In genomic region chr16:396605-397004, GRCh38 we compare ENCODE assay signal across 8 cellular contexts. TPM values are rescaled to one million over a fixed set of nuclear protein-coding genes. Genes with fewer than 3 reads are reported as not detected.
DNase-seq lines count a peak whose midpoint lies in the region; ATAC-seq and TF ChIP-seq lines count a peak whose summit lies in the region.

No MANE protein-coding gene starts in this region.

- peaks cover 51% of the 10 kb centered on the region for H3K4me1 ChIP-seq in BLaER1
- no peaks in the 10 kb centered on the region for H3K4me1 ChIP-seq in aorta (ENCODE audit: control insufficient read depth in 1 of 2, insufficient read depth in 2 of 2, low read length in 2 of 2)

- ATAC-seq in aorta (ENCODE audit: low FRiP score) (no peak), GM21528 (IDR thresholded peaks at IDR 0.05; ENCODE audit: low FRiP score, unreplicated experiment) (no peak), GM21381 (IDR thresholded peaks at IDR 0.05; ENCODE audit: unreplicated experiment) (no peak)

- H3K27me3 ChIP-seq in BLaER1 (no peaks in the 10 kb centered on the region), dorsolateral prefrontal cortex (no peaks in the 10 kb centered on the region), aorta (ENCODE audit: control insufficient read depth in 1 of 2, insufficient read depth in 2 of 2, low read length in 1 of 2) (no peaks in the 10 kb centered on the region)

- H3K36me3 ChIP-seq in BLaER1 (peaks cover 26% of the 10 kb centered on the region), aorta (ENCODE audit: control insufficient read depth in 1 of 2, insufficient read depth in 2 of 2, low read length in 1 of 2) (no peaks in the 10 kb centered on the region)

- H4K20me1 ChIP-seq in BLaER1, result peaks cover 28% of the 10 kb centered on the region

- 1% methylated on average over 22 of the region's 22 CpGs for WGBS in aorta, 2 donors

- H3K27ac ChIP-seq in BLaER1 (no peak overlapping the region; the same call in 1 of the 2 replicates), dorsolateral prefrontal cortex (peak overlapping the region; percentile 32 to 94 (median 85)), aorta (ENCODE audit: low read depth in 1 of 2, low read length in 2 of 2) (peak overlapping the region in 1 of 2 donors; percentile 39)

- H3K9ac ChIP-seq in BLaER1, result peak overlapping the region; percentile 57

- H3K4me3 ChIP-seq in BLaER1, result peak overlapping the region; percentile 81
- H3K4me3 ChIP-seq in dorsolateral prefrontal cortex, result peak overlapping the region; percentile 23 to 76 (median 59)
- H3K4me3 ChIP-seq in aorta (ENCODE audit: low read length in 2 of 2), result peak overlapping the region; percentile 77 to 82

- intact Hi-C loops in dorsolateral prefrontal cortex (cut with DNase I) (loop anchor here (5.0 kb wide), 2 partner anchors 44 to 76 kb away; partner anchors contain the start of gene AXIN1 (in 1 of the 2)), aorta (cut with DNase I) (loop anchor here in 1 of 2 donors (10.0 kb wide), 1 partner anchor 268 kb away; the partner anchor contains the start of gene RHOT2)

- peak; percentile 54 for DNase-seq in GM19238 (ENCODE audit: insufficient read length, low spot score)
- DNase-seq in RPMI7951 (ENCODE audit: low read depth), result peak; percentile 50
- peak in 1 of 10 donors; percentile 61 for DNase-seq in dorsolateral prefrontal cortex
- DNase-seq in midbrain (lab: John Stamatoyannopoulos, UW), result peak; percentile 24
- no peak for DNase-seq in aorta

- peak overlapping the region; percentile 79 for H3K4me2 ChIP-seq in BLaER1

- no peaks in the 10 kb centered on the region for H3K9me3 ChIP-seq in BLaER1
- H3K9me3 ChIP-seq in aorta (ENCODE audit: control insufficient read depth, low read length), result no peaks in the 10 kb centered on the region

- TF ChIP-seq CTCF in dorsolateral prefrontal cortex (IDR thresholded peaks at IDR 0.05 in 54 of 56, conservative IDR thresholded peaks at IDR 0.05 in 2 of 56; ENCODE audit: low read depth in 1 of 56, partially characterized antibody in 56 of 56), result peak in 6 of 56 donors; percentile 7 to 27 (median 17)

RNA-seq across cellular contexts. Expression of gene NME4, which starts 0.4 kb away (rescaled TPM):
- 72.3 and 76.0 TPM in 2 replicates for total RNA-seq in RPMI7951 (2014; rRNA removed; shearing (Covaris generic))
- total RNA-seq in dorsolateral prefrontal cortex (10 to 100 TPM; 27.9 to 89.2 (median 49.4) TPM), aorta (10 to 100 TPM; 65.6 to 81.9 TPM)
- 100 to 1,000 TPM in 1 of 2 donors, 10 to 100 TPM in 1; 95.5 to 128 TPM for polyA plus RNA-seq in aorta

RNA-seq across cellular contexts. Expression of gene DECR2, which starts 5.1 kb away (rescaled TPM):
- 8.9 and 10.1 TPM in 2 replicates for total RNA-seq in RPMI7951 (2014; rRNA removed; shearing (Covaris generic))
- total RNA-seq in dorsolateral prefrontal cortex (10 to 100 TPM in 108 of 120 experiments, 1 to 10 TPM in 12; 7.2 to 23.9 (median 13.5) TPM), aorta (10 to 100 TPM; 10.9 to 15.9 TPM)
- polyA plus RNA-seq in aorta, result 10 to 100 TPM; 16.2 to 21.8 TPM

RNA-seq across cellular contexts. Expression of gene PGAP6, which starts 14.8 kb away (rescaled TPM):
- total RNA-seq in RPMI7951 (2014; rRNA removed; shearing (Covaris generic)), result 20.2 and 25.8 TPM in 2 replicates
- 10 to 100 TPM; 16.0 to 41.4 (median 25.9) TPM for total RNA-seq in dorsolateral prefrontal cortex
- 10 to 100 TPM; 38.9 to 39.0 TPM for total RNA-seq in aorta
- 10 to 100 TPM; 27.4 to 41.4 TPM for polyA plus RNA-seq in aorta

RNA-seq across cellular contexts. Expression of gene MRPL28, which starts 26.3 kb away (rescaled TPM):
- 119 and 138 TPM in 2 replicates for total RNA-seq in RPMI7951 (2014; rRNA removed; shearing (Covaris generic))
- total RNA-seq in dorsolateral prefrontal cortex (10 to 100 TPM; 38.3 to 94.6 (median 65.9) TPM), aorta (10 to 100 TPM; 35.5 to 38.0 TPM)
- polyA plus RNA-seq in aorta, result 100 to 1,000 TPM in 1 of 2 donors, 10 to 100 TPM in 1; 42.6 to 107 TPM

RNA-seq across cellular contexts. Expression of gene RAB11FIP3, which starts 28.8 kb away (rescaled TPM):
- total RNA-seq in RPMI7951 (2014; rRNA removed; shearing (Covaris generic)), result 6.5 and 10.1 TPM in 2 replicates
- 100 to 1,000 TPM in 110 of 120 experiments, 10 to 100 TPM in 10; 84.7 to 179 (median 116) TPM for total RNA-seq in dorsolateral prefrontal cortex
- total RNA-seq in aorta, result 10 to 100 TPM; 60.5 to 63.3 TPM
- polyA plus RNA-seq in aorta, result 10 to 100 TPM; 22.0 to 68.8 TPM

Comparison
In these comparisons a context has a peak if more than half of its experiments do, and no peak if none do; other contexts are left out.
1. DNase-seq: peak in GM19238 (single experiment), RPMI7951 (single experiment) and midbrain (single experiment); none in aorta (0 of 2).
2. Peak in every context shown above with its lines, with median percentiles within 50 percentile points of each other: H3K4me3 ChIP-seq.